Comparison of ENCODE assay signal across 10 cellular contexts in the genomic region with DNA sequence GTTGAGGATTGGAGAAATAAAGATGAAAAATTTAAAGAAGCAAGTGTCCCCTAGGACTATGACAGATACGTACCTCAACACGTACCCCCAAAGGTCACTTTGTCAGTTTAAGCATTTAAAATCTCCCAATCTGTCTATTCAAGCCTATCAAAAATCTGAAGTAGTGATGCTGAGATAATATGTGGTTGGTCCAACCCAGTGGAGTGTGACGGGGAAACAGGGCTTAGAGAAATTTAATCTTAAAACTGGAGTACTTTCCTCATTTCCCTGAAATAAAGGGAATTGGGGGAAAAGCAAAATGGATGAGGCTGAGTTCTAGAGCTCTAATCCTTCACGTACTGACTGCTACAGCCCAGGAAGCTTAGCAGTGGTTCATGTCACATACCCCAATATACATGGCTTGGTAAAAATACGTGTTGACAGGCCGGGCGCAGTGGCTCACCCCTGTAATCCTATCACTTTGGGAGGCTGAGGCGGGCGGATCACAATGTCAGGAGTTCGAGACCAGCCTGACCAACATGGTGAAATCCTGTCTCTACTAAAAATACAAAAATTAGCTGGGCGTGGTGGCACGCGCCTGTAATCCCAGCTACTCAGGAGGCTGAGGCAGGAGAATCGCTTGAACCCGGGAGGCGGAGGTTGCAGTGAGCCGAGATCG. TPM values are rescaled to one million over a fixed set of nuclear protein-coding genes. Genes with fewer than 3 reads are reported as not detected.
DNase-seq lines count a peak whose midpoint lies in the region; ATAC-seq and TF ChIP-seq lines count a peak whose summit lies in the region.
"Not testable (repeated sequence)": the region's sequence is repeated elsewhere in the genome, so short reads cannot be mapped to it uniquely, and the experiment has no call there.
"Had no signal": no experiment of that assay in that cellular context is flagged by ENCODE, and none has a peak within 500 bp of the region (broad histone marks: within the 10 kb centered on the region; RNA-seq: fewer than 3 reads in every experiment).

No MANE protein-coding gene starts in this region.

- TF ChIP-seq CTCF in AG10803 (conservative IDR thresholded peaks at IDR 0.05; ENCODE audit: low read length); nephron progenitor cell (IDR thresholded peaks at IDR 0.05): not testable (repeated sequence)

- H3K4me3 ChIP-seq in AG10803 (ENCODE audit: low read length) (peak overlapping the region; percentile 50), adipocyte (ENCODE audit: low read length) (peak overlapping the region; percentile 82), endocrine pancreas (ENCODE audit: control insufficient read depth, insufficient read depth, low read length) (peak overlapping the region; percentile 88), iPS-20b (ENCODE audit: low read length) (peak overlapping the region; percentile 69)

- POLR2A ChIA-PET in T-cell (lab: Charles Lee) = interaction anchor here in 1 of 2 donors (0.6 kb wide), 1 partner anchor 186 kb away, joined by 3 read pairs; no protein-coding TSS in a partner anchor

- H3K27ac ChIP-seq in iPS-20b (ENCODE audit: low read length) = not testable (repeated sequence)

- not testable (repeated sequence) for H3K9me3 Mint-ChIP-seq in T-cell; nephron progenitor cell; stimulated activated naive B cell treated with anti-CD40 and anti-IgM and Interleukin-4, amounts not matched to agents 10 μg/mL and 1 μg/mL and 100 μg/mL, for 72 hours

- H3K4me1 Mint-ChIP-seq in T-cell (peaks cover 14 to 17% (median 15%) of the 10 kb centered on the region in 3 donors), nephron progenitor cell (peaks cover 15% of the 10 kb centered on the region)
- peaks cover 5 to 15% of the 10 kb centered on the region in 2 donors for H3K4me1 Mint-ChIP-seq in stimulated activated naive B cell treated with anti-CD40 and anti-IgM and Interleukin-4, amounts not matched to agents 10 μg/mL and 1 μg/mL and 100 μg/mL, for 72 hours

- H3K9me3 ChIP-seq in adipocyte (ENCODE audit: control insufficient read depth, low read length); endocrine pancreas (ENCODE audit: control insufficient read depth, low read length); iPS-20b (ENCODE audit: insufficient read depth, low read depth, low read length): not testable (repeated sequence)

- H3K36me3 ChIP-seq in adipocyte (ENCODE audit: control insufficient read depth, insufficient read depth, low read length, severe bottlenecking); endocrine pancreas (ENCODE audit: control insufficient read depth, insufficient read depth, low read length); iPS-20b (ENCODE audit: insufficient read depth, low read depth, low read length): not testable (repeated sequence)

- ATAC-seq in HG03135 (IDR thresholded peaks at IDR 0.05; ENCODE audit: unreplicated experiment) = peak; percentile 17
- ATAC-seq in T-cell (replicated peaks in 1 of 4) = not testable (repeated sequence)
- ATAC-seq in stimulated activated naive B cell treated with anti-CD40 and anti-IgM and Interleukin-4, amounts not matched to agents 10 μg/mL and 1 μg/mL and 100 μg/mL, for 72 hours (replicated peaks) = peak in 1 of 2 donors; percentile 35

- H3K27me3 Mint-ChIP-seq in T-cell; nephron progenitor cell (ENCODE audit: low read depth, poor library complexity); stimulated activated naive B cell treated with anti-CD40 and anti-IgM and Interleukin-4, amounts not matched to agents 10 μg/mL and 1 μg/mL and 100 μg/mL, for 72 hours: not testable (repeated sequence)

- not testable (repeated sequence) for DNase-seq in AG10803 (ENCODE audit: low read depth); T-cell; adipocyte (ENCODE audit: low read depth); nephron progenitor cell; stimulated activated naive B cell treated with anti-CD40 and anti-IgM and Interleukin-4, amounts not matched to agents 10 μg/mL and 1 μg/mL and 100 μg/mL, for 72 hours

- H3K4me3 Mint-ChIP-seq in T-cell (peak overlapping the region; percentile 83 to 86 (median 84)), nephron progenitor cell (peak overlapping the region; percentile 80)
- H3K4me3 Mint-ChIP-seq in stimulated activated naive B cell treated with anti-CD40 and anti-IgM and Interleukin-4, amounts not matched to agents 10 μg/mL and 1 μg/mL and 100 μg/mL, for 72 hours = peak overlapping the region; percentile 85 to 86

- H3K9ac ChIP-seq in adipocyte (ENCODE audit: low read length) = peak overlapping the region; percentile 81
- H3K9ac ChIP-seq in endocrine pancreas (ENCODE audit: control insufficient read depth, insufficient read depth, low read length) = not testable (repeated sequence)
- H3K9ac ChIP-seq in iPS-20b (ENCODE audit: low read depth, low read length) = peak overlapping the region; percentile 78; the same call in 1 of the 2 replicates

- not testable (repeated sequence) for H3K27me3 ChIP-seq in adipocyte (replicated peaks; ENCODE audit: control insufficient read depth, insufficient read depth, low read length); endocrine pancreas (ENCODE audit: control insufficient read depth, insufficient read depth, low read length); iPS-20b (ENCODE audit: insufficient read depth, low read length)

- H3K4me1 ChIP-seq in adipocyte (ENCODE audit: control insufficient read depth, insufficient read depth, low read length); endocrine pancreas (ENCODE audit: control insufficient read depth, insufficient read depth, low read length); iPS-20b (ENCODE audit: insufficient read depth, low read length): not testable (repeated sequence)

- peak overlapping the region; percentile 93 for H3K27ac Mint-ChIP-seq in T-cell
- H3K27ac Mint-ChIP-seq in nephron progenitor cell = not testable (repeated sequence)
- H3K27ac Mint-ChIP-seq in stimulated activated naive B cell treated with anti-CD40 and anti-IgM and Interleukin-4, amounts not matched to agents 10 μg/mL and 1 μg/mL and 100 μg/mL, for 72 hours = peak overlapping the region; percentile 96

- not testable (repeated sequence) for H3K36me3 Mint-ChIP-seq in T-cell; stimulated activated naive B cell treated with anti-CD40 and anti-IgM and Interleukin-4, amounts not matched to agents 10 μg/mL and 1 μg/mL and 100 μg/mL, for 72 hours
- peaks cover 11% of the 10 kb centered on the region for H3K36me3 Mint-ChIP-seq in nephron progenitor cell (ENCODE audit: low read depth)

- CTCF ChIA-PET in T-cell (lab: Charles Lee) = interaction anchor here in 1 of 2 donors (0.6 to 1.7 kb wide), 3 partner anchors 9 to 20 kb away, joined by 3 to 7 read pairs (median 3); no protein-coding TSS in a partner anchor

RNA-seq across cellular contexts. Expression of a gene that starts 21.7 kb away (rescaled TPM):
- total RNA-seq in T-cell = 10 to 100 TPM; 40.2 to 46.3 (median 44.9) TPM

RNA-seq across cellular contexts. Expression of a gene that starts 43.3 kb away (rescaled TPM):
- not detected for total RNA-seq in T-cell
- total RNA-seq: M059J, pulmonary artery endothelial cell had no signal

RNA-seq across cellular contexts. Expression of a gene that starts 54.6 kb away (rescaled TPM):
- 100 to 1,000 TPM; 118 to 133 (median 124) TPM for total RNA-seq in T-cell

RNA-seq across cellular contexts. Expression of a gene that starts 58.4 kb away (rescaled TPM):
- 1 to 10 TPM; 2.1 to 4.1 (median 3.2) TPM for total RNA-seq in T-cell
